In genomic region chr12:66885115-66885875, GRCh38 we compare ENCODE assay signal across 17 cellular contexts.
DNase-seq lines count a peak whose midpoint lies in the region; ATAC-seq, FAIRE-seq and TF ChIP-seq lines count a peak whose summit lies in the region.
"Had no signal": no experiment of that assay in that cellular context is flagged by ENCODE, and none has a peak within 500 bp of the region (broad histone marks: within the 10 kb centered on the region; RNA-seq: fewer than 3 reads in every experiment).

No MANE protein-coding gene starts in this region.

- H3K27me3 Mint-ChIP-seq in activated CD8-positive, alpha-beta T cell treated with anti-CD3 and anti-CD28 coated beads for 36 hours, result peaks cover 5% of the 10 kb centered on the region
- peaks cover 2% of the 10 kb centered on the region for H3K27me3 Mint-ChIP-seq in activated CD8-positive, alpha-beta T cell treated with anti-CD3 and anti-CD28 coated beads, Interleukin-2, amount 10 ng/mL, durations not matched to agents 7 days and 5 days (ENCODE audit: low read depth)
- no peaks in the 10 kb centered on the region for H3K27me3 Mint-ChIP-seq in neural crest cell (ENCODE audit: low read depth)

- POLR2A ChIA-PET in activated CD8-positive, alpha-beta T cell treated with anti-CD3 and anti-CD28 coated beads for 36 hours (lab: Charles Lee), result no interaction called here
- POLR2A ChIA-PET in activated CD8-positive, alpha-beta T cell treated with anti-CD3 and anti-CD28 coated beads, Interleukin-2, amount 10 ng/mL, durations not matched to agents 7 days and 5 days (lab: Charles Lee), result no interaction called here

- TF ChIP-seq CTCF in activated CD8-positive, alpha-beta T cell treated with anti-CD3 and anti-CD28 coated beads for 36 hours (IDR thresholded peaks at IDR 0.05), result no peak
- TF ChIP-seq CTCF in neural crest cell (conservative IDR thresholded peaks at IDR 0.05), result no peak

- intact Hi-C loops in activated CD8-positive, alpha-beta T cell treated with anti-CD3 and anti-CD28 coated beads for 36 hours (cut with micrococcal nuclease), result no loop called here

- FAIRE-seq in GM12892 (lab: Jason Lieb, UNC), result no peak
- FAIRE-seq: HTR-8/SVneo had no signal

- CTCF ChIA-PET in activated CD8-positive, alpha-beta T cell treated with anti-CD3 and anti-CD28 coated beads for 36 hours (lab: Charles Lee), result interaction anchor here (1.0 kb wide), 1 partner anchor 177 kb away, joined by 3 read pairs; no protein-coding TSS in a partner anchor
- CTCF ChIA-PET in activated CD8-positive, alpha-beta T cell treated with anti-CD3 and anti-CD28 coated beads, Interleukin-2, amount 10 ng/mL, durations not matched to agents 7 days and 5 days (lab: Charles Lee), result no interaction called here

- no peak for TF ChIP-seq POLR2A in GM12892 (IDR thresholded peaks at IDR 0.05; ENCODE audit: low read depth, low read length)

- no peaks in the 10 kb centered on the region for H3K9me3 Mint-ChIP-seq in activated CD8-positive, alpha-beta T cell treated with anti-CD3 and anti-CD28 coated beads for 36 hours
- no peaks in the 10 kb centered on the region for H3K9me3 Mint-ChIP-seq in activated CD8-positive, alpha-beta T cell treated with anti-CD3 and anti-CD28 coated beads, Interleukin-2, amount 10 ng/mL, durations not matched to agents 7 days and 5 days (ENCODE audit: insufficient read depth)
- H3K9me3 Mint-ChIP-seq in neural crest cell, result no peaks in the 10 kb centered on the region

- DNase-seq in activated CD8-positive, alpha-beta T cell treated with anti-CD3 and anti-CD28 coated beads for 36 hours, result peak; percentile 6
- no peak for DNase-seq in activated CD8-positive, alpha-beta T cell treated with anti-CD3 and anti-CD28 coated beads, Interleukin-2, amount 10 ng/mL, durations not matched to agents 7 days and 5 days
- DNase-seq in NCI-H2171 treated with DMSO at 0.1 percent for 48 hours (lab: John Stamatoyannopoulos, UW) (peak; percentile 60), amniotic epithelial cell (ENCODE audit: low read depth) (peak; percentile 6), neural crest cell (ENCODE audit: low read depth, low spot score) (no peak), GM12892 (ENCODE audit: insufficient read length) (no peak), glomerular visceral epithelial cell (ENCODE audit: extremely low spot score) (no peak), A172 (ENCODE audit: low spot score) (no peak)
- DNase-seq: DMS153, EL, NCI-H1436, NCI-H2029, NCI-H2227 treated with DMSO at 0.1 percent for 48 hours, NCI-H69, PC-3 had no signal

- ATAC-seq in activated CD8-positive, alpha-beta T cell treated with anti-CD3 and anti-CD28 coated beads for 36 hours, result no peak
- ATAC-seq in activated CD8-positive, alpha-beta T cell treated with anti-CD3 and anti-CD28 coated beads, Interleukin-2, amount 10 ng/mL, durations not matched to agents 7 days and 5 days, result no peak
- ATAC-seq: HCT116, PC-3 had no signal

- H3K36me3 Mint-ChIP-seq in activated CD8-positive, alpha-beta T cell treated with anti-CD3 and anti-CD28 coated beads for 36 hours (ENCODE audit: low read depth), result no peaks in the 10 kb centered on the region
- H3K36me3 Mint-ChIP-seq in activated CD8-positive, alpha-beta T cell treated with anti-CD3 and anti-CD28 coated beads, Interleukin-2, amount 10 ng/mL, durations not matched to agents 7 days and 5 days (ENCODE audit: low read depth), result no peaks in the 10 kb centered on the region
- H3K36me3 Mint-ChIP-seq in neural crest cell (ENCODE audit: low read depth), result no peaks in the 10 kb centered on the region

- H3K27ac Mint-ChIP-seq in activated CD8-positive, alpha-beta T cell treated with anti-CD3 and anti-CD28 coated beads for 36 hours, result no peak overlapping the region
- no peak overlapping the region for H3K27ac Mint-ChIP-seq in activated CD8-positive, alpha-beta T cell treated with anti-CD3 and anti-CD28 coated beads, Interleukin-2, amount 10 ng/mL, durations not matched to agents 7 days and 5 days
- H3K27ac Mint-ChIP-seq in neural crest cell (ENCODE audit: unreplicated experiment), result peak overlapping the region; percentile 2

- no peak overlapping the region for H3K4me3 Mint-ChIP-seq in activated CD8-positive, alpha-beta T cell treated with anti-CD3 and anti-CD28 coated beads for 36 hours
- H3K4me3 Mint-ChIP-seq in activated CD8-positive, alpha-beta T cell treated with anti-CD3 and anti-CD28 coated beads, Interleukin-2, amount 10 ng/mL, durations not matched to agents 7 days and 5 days, result no peak overlapping the region
- no peak overlapping the region for H3K4me3 Mint-ChIP-seq in neural crest cell

- no peaks in the 10 kb centered on the region for H3K4me1 Mint-ChIP-seq in activated CD8-positive, alpha-beta T cell treated with anti-CD3 and anti-CD28 coated beads for 36 hours (ENCODE audit: low read depth)
- H3K4me1 Mint-ChIP-seq in activated CD8-positive, alpha-beta T cell treated with anti-CD3 and anti-CD28 coated beads, Interleukin-2, amount 10 ng/mL, durations not matched to agents 7 days and 5 days (ENCODE audit: low read depth), result no peaks in the 10 kb centered on the region
- peaks cover 9% of the 10 kb centered on the region for H3K4me1 Mint-ChIP-seq in neural crest cell

Comparison
In these comparisons a context has a peak if more than half of its experiments do, and no peak if none do; other contexts are left out.
1. DNase-seq: peak in activated CD8-positive, alpha-beta T cell treated with anti-CD3 and anti-CD28 coated beads for 36 hours (single experiment), NCI-H2171 treated with DMSO at 0.1 percent for 48 hours (single experiment) and amniotic epithelial cell (single experiment); none in activated CD8-positive, alpha-beta T cell treated with anti-CD3 and anti-CD28 coated beads, Interleukin-2, amount 10 ng/mL, durations not matched to agents 7 days and 5 days (single experiment), neural crest cell (single experiment), GM12892 (single experiment), glomerular visceral epithelial cell (single experiment) and A172 (single experiment).